1 cellular context compared by ENCODE assay signal in the genomic region with DNA sequence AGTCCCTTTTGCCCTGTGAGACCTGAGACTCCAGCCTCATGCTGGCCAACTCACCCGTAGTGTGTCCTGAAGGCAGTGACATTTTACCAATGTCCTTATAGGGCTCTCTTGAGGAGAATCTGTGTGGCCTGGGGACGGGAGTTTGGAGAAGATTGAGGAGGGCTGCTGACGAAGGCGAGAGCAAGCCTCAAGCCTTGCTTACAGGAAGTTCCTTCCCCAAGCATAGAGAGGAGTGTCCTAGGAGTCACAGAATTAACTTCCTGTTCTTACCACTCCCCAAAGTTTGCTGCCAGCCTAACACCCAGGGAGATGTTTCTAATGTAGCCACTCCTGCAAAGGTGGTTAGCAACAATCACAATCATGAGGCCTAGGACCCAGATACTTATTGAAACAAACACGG.
TF ChIP-seq lines count a peak whose summit lies in the region.

A gene with protein sequence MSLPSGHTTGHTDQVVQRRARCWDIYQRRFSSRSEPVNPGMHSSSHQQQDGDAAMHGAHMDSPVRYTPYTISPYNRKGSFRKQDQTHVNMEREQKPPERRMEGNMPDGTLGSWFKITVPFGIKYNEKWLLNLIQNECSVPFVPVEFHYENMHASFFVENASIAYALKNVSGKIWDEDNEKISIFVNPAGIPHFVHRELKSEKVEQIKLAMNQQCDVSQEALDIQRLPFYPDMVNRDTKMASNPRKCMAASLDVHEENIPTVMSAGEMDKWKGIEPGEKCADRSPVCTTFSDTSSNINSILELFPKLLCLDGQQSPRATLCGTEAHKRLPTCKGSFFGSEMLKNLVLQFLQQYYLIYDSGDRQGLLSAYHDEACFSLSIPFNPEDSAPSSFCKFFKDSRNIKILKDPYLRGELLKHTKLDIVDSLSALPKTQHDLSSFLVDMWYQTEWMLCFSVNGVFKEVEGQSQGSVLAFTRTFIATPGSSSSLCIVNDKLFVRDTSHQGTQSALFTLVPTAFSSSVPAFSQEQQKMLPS (minus strand): TSS at position 202 of the 400 bp plus-strand sequence. CDS start 120 bp downstream, at position 82.

TF ChIP-seq in GM23338, 12 proteins besides CTCF, POLR2A, EP300 and RAD21 (continued from another document):
- TF ChIP-seq, protein P1, sequence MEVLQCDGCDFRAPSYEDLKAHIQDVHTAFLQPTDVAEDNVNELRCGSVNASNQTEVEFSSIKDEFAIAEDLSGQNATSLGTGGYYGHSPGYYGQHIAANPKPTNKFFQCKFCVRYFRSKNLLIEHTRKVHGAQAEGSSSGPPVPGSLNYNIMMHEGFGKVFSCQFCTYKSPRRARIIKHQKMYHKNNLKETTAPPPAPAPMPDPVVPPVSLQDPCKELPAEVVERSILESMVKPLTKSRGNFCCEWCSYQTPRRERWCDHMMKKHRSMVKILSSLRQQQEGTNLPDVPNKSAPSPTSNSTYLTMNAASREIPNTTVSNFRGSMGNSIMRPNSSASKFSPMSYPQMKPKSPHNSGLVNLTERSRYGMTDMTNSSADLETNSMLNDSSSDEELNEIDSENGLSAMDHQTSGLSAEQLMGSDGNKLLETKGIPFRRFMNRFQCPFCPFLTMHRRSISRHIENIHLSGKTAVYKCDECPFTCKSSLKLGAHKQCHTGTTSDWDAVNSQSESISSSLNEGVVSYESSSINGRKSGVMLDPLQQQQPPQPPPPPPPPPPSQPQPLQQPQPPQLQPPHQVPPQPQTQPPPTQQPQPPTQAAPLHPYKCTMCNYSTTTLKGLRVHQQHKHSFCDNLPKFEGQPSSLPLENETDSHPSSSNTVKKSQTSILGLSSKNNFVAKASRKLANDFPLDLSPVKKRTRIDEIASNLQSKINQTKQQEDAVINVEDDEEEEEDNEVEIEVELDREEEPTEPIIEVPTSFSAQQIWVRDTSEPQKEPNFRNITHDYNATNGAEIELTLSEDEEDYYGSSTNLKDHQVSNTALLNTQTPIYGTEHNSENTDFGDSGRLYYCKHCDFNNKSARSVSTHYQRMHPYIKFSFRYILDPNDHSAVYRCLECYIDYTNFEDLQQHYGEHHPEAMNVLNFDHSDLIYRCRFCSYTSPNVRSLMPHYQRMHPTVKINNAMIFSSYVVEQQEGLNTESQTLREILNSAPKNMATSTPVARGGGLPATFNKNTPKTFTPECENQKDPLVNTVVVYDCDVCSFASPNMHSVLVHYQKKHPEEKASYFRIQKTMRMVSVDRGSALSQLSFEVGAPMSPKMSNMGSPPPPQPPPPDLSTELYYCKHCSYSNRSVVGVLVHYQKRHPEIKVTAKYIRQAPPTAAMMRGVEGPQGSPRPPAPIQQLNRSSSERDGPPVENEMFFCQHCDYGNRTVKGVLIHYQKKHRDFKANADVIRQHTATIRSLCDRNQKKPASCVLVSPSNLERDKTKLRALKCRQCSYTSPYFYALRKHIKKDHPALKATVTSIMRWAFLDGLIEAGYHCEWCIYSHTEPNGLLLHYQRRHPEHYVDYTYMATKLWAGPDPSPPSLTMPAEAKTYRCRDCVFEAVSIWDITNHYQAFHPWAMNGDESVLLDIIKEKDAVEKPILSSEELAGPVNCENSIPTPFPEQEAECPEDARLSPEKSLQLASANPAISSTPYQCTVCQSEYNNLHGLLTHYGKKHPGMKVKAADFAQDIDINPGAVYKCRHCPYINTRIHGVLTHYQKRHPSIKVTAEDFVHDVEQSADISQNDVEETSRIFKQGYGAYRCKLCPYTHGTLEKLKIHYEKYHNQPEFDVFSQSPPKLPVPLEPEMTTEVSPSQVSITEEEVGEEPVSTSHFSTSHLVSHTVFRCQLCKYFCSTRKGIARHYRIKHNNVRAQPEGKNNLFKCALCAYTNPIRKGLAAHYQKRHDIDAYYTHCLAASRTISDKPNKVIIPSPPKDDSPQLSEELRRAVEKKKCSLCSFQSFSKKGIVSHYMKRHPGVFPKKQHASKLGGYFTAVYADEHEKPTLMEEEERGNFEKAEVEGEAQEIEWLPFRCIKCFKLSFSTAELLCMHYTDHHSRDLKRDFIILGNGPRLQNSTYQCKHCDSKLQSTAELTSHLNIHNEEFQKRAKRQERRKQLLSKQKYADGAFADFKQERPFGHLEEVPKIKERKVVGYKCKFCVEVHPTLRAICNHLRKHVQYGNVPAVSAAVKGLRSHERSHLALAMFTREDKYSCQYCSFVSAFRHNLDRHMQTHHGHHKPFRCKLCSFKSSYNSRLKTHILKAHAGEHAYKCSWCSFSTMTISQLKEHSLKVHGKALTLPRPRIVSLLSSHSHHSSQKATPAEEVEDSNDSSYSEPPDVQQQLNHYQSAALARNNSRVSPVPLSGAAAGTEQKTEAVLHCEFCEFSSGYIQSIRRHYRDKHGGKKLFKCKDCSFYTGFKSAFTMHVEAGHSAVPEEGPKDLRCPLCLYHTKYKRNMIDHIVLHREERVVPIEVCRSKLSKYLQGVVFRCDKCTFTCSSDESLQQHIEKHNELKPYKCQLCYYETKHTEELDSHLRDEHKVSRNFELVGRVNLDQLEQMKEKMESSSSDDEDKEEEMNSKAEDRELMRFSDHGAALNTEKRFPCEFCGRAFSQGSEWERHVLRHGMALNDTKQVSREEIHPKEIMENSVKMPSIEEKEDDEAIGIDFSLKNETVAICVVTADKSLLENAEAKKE (CRISPR knock-in tag; IDR thresholded peaks at IDR 0.05) = no peak
- no peak for TF ChIP-seq ZNF114 (CRISPR knock-in tag; IDR thresholded peaks at IDR 0.05)
- TF ChIP-seq POLR2AphosphoS5 (IDR thresholded peaks at IDR 0.05; ENCODE audit: low read depth) = no peak
TF ChIP-seq in GM23338: peak in this region for 0.
